In the genomic region with DNA sequence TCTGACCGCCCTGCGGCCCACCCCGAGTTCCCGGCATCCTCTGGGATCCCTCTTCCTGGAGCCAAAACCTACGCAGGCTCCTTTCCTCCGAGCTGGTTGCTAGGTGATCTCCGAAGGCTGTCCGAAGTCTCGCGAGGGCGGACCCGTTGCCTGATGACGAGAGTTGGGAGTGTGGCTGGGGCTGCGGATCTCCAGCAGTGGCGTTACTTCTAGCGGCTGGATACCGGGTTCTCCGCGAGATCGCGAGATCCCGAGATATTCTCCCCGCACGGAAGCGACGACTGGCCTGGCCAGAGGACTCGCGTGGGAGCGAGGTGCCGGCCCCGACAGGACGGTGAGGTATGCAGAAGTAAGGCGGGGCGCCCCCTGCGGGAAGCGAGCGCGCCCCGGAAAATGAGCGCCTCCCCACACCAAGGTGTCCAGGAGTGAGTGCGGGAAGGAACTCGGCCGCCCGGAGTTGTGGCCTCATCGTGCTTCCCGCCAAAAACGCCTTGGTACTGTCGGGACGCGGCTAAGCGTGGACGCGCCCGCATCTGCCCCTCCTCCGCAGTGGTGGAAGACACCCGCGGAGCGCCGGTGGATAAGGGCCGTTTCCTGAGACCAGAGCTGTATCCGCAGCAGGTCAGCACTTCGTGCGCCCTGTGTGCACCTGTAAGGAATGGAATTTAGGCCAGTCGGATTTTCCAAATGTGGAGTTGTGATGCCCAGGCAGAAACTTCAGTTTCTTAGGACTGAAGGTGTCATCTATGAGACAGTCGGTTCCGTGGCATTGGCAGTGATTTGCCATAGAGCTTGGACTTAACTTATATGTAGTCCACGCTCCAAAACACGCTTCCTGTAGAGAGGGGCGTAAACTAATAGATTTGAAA, we compare ENCODE assay signal across 8 cellular contexts. TPM values are rescaled to one million over a fixed set of nuclear protein-coding genes. Genes with fewer than 3 reads are reported as not detected.
DNase-seq lines count a peak whose midpoint lies in the region; ATAC-seq and TF ChIP-seq lines count a peak whose summit lies in the region.

A gene (plus strand): TSS at position 146 of the 869 bp plus-strand sequence. CDS start 1,426 bp downstream, outside the sequence.

- no peaks in the 10 kb centered on the region for H3K27me3 ChIP-seq in DND-41 (ENCODE audit: insufficient read depth, low read length, poor library complexity)
- no peaks in the 10 kb centered on the region for H3K27me3 ChIP-seq in KMS-11 (ENCODE audit: insufficient read depth, low read depth)
- H3K27me3 ChIP-seq in Panc1 (ENCODE audit: control insufficient read depth, insufficient read depth, low read length), result no peaks in the 10 kb centered on the region
- H3K27me3 ChIP-seq in fibroblast of lung (ENCODE audit: control insufficient read depth, insufficient read depth, low read length), result no peaks in the 10 kb centered on the region
- no peaks in the 10 kb centered on the region for H3K27me3 ChIP-seq in naive thymus-derived CD4-positive, alpha-beta T cell (ENCODE audit: control insufficient read depth in 2 of 2, insufficient read depth in 2 of 2, low read length in 2 of 2)

- no TSS peak for BruUV-seq in Panc1 (replicated peaks; lab: Mats Ljungman, UMichigan)

- H3K9me3 ChIP-seq in DND-41 (ENCODE audit: insufficient read depth, low read length, severe bottlenecking), result no peaks in the 10 kb centered on the region
- no peaks in the 10 kb centered on the region for H3K9me3 ChIP-seq in Panc1 (ENCODE audit: control insufficient read depth, insufficient read depth, low read depth, low read length)
- H3K9me3 ChIP-seq in fibroblast of lung (ENCODE audit: control insufficient read depth, insufficient read depth, low read depth, low read length), result no peaks in the 10 kb centered on the region
- H3K9me3 ChIP-seq in naive thymus-derived CD4-positive, alpha-beta T cell (ENCODE audit: control insufficient read depth in 2 of 3, low read length in 3 of 3), result no peaks in the 10 kb centered on the region

- H3K36me3 ChIP-seq in DND-41 (ENCODE audit: insufficient read depth, low read length) (peaks cover 17% of the 10 kb centered on the region; the same call in 1 of the 2 replicates), KMS-11 (ENCODE audit: insufficient read depth) (peaks cover 5% of the 10 kb centered on the region; the same call in 1 of the 2 replicates), Panc1 (ENCODE audit: control insufficient read depth, insufficient read depth, low read length) (peaks cover 7% of the 10 kb centered on the region; the same call in 1 of the 2 replicates), fibroblast of lung (ENCODE audit: control insufficient read depth, insufficient read depth, low read length) (no peaks in the 10 kb centered on the region)
- H3K36me3 ChIP-seq in naive thymus-derived CD4-positive, alpha-beta T cell (ENCODE audit: control insufficient read depth in 2 of 3, insufficient read depth in 3 of 3, low read length in 3 of 3), result peaks cover 0 to 8% (median 0%) of the 10 kb centered on the region in 3 experiments

- no peaks in the 10 kb centered on the region for H3K9me3 Mint-ChIP-seq in activated T-helper 1 cell treated with anti-CD3 and anti-CD28 coated beads, Interleukin-12 subunit alpha, Interleukin-12 subunit beta, Interleukin-2, Interleukin-4 antibody, amounts not matched to agents 30 ng/mL and 10 ng/mL and 1 ng/mL, durations not matched to agents 14 hours and 24 hours and 36 hours
- H3K9me3 Mint-ChIP-seq in naive thymus-derived CD4-positive, alpha-beta T cell, result no peaks in the 10 kb centered on the region
- no peaks in the 10 kb centered on the region for H3K9me3 Mint-ChIP-seq in stimulated activated naive B cell treated with anti-CD40 and anti-IgM and Interleukin-4, amounts not matched to agents 10 μg/mL and 1 μg/mL and 100 μg/mL, for 72 hours

- H4K20me1 ChIP-seq in DND-41 (ENCODE audit: insufficient read depth, low read length), result 0 out of 2 replicates have a peak, but pooled peaks cover 3% of the 10 kb centered on the region
- no peaks in the 10 kb centered on the region for H4K20me1 ChIP-seq in KMS-11 (ENCODE audit: insufficient read depth)
- no peaks in the 10 kb centered on the region for H4K20me1 ChIP-seq in fibroblast of lung (ENCODE audit: control insufficient read depth, extremely low read depth, insufficient read depth, low read length)

- H2AFZ ChIP-seq in DND-41 (ENCODE audit: low read depth, low read length), result peak within 1 kb of the TSS; percentile 92
- H2AFZ ChIP-seq in KMS-11 (ENCODE audit: low read depth), result peak within 1 kb of the TSS; percentile 77
- H2AFZ ChIP-seq in fibroblast of lung (ENCODE audit: low read length), result peak within 1 kb of the TSS; percentile 90

- intact Hi-C loops in Panc1 (cut with micrococcal nuclease; ENCODE audit: unreplicated experiment), result loop anchor here (2.0 kb wide), 1 partner anchor 184 kb away; a partner anchor contains a TSS
- intact Hi-C loops in activated T-helper 1 cell treated with anti-CD3 and anti-CD28 coated beads, Interleukin-12 subunit alpha, Interleukin-12 subunit beta, Interleukin-2, Interleukin-4 antibody, amounts not matched to agents 30 ng/mL and 10 ng/mL and 1 ng/mL, durations not matched to agents 14 hours and 24 hours and 36 hours (cut with micrococcal nuclease), result loop anchor here (1.0 to 5.0 kb wide), 7 partner anchors 162 to 670 kb away; a partner anchor contains a TSS
- intact Hi-C loops in naive thymus-derived CD4-positive, alpha-beta T cell (cut with micrococcal nuclease), result loop anchor here (1.0 to 10.0 kb wide), 18 partner anchors 9 to 1904 kb away; a partner anchor contains a TSS

- DNase-seq in DND-41 (peak; percentile 95), Panc1 (ENCODE audit: low read depth, low spot score) (peak; percentile 91), fibroblast of lung (ENCODE audit: low read depth in 2 of 2) (peak; percentile 94 to 96)
- DNase-seq in activated T-helper 1 cell treated with anti-CD3 and anti-CD28 coated beads, Interleukin-12 subunit alpha, Interleukin-12 subunit beta, Interleukin-2, Interleukin-4 antibody, amounts not matched to agents 30 ng/mL and 10 ng/mL and 1 ng/mL, durations not matched to agents 14 hours and 24 hours and 36 hours (ENCODE audit: low spot score), result peak; percentile 87
- DNase-seq in naive thymus-derived CD4-positive, alpha-beta T cell, result peak; percentile 80 to 92 (median 89)
- DNase-seq in stimulated activated naive B cell treated with anti-CD40 and anti-IgM and Interleukin-4, amounts not matched to agents 10 μg/mL and 1 μg/mL and 100 μg/mL, for 72 hours, result peak; percentile 96

- H3K4me2 ChIP-seq in DND-41 (ENCODE audit: insufficient read depth, low read length), result peak within 1 kb of the TSS; percentile 87
- H3K4me2 ChIP-seq in KMS-11, result peak within 1 kb of the TSS; percentile 74
- H3K4me2 ChIP-seq in fibroblast of lung (ENCODE audit: extremely low read depth, insufficient read depth, low read length), result peak within 1 kb of the TSS; percentile 90

- POLR2A ChIA-PET in Panc1 (lab: Charles Lee), result no interaction called here
- POLR2A ChIA-PET in naive thymus-derived CD4-positive, alpha-beta T cell (lab: Charles Lee), result interaction anchor here (0.7 to 4.6 kb wide), 13 partner anchors 9 to 352 kb away, joined by 3 to 59 read pairs (median 7); a partner anchor contains a TSS

- H3K27ac ChIP-seq in DND-41 (ENCODE audit: low read length), result peak within 1 kb of the TSS; percentile 80
- H3K27ac ChIP-seq in KMS-11, result peak within 1 kb of the TSS; percentile 85
- peak within 1 kb of the TSS; percentile 89 for H3K27ac ChIP-seq in Panc1 (ENCODE audit: low read length)
- peak within 1 kb of the TSS; percentile 89 for H3K27ac ChIP-seq in fibroblast of lung (ENCODE audit: insufficient read depth, low read length)
- H3K27ac ChIP-seq in naive thymus-derived CD4-positive, alpha-beta T cell (ENCODE audit: low read depth, low read length), result peak within 1 kb of the TSS; percentile 96

- peak within 1 kb of the TSS; percentile 97 for H3K4me3 Mint-ChIP-seq in activated T-helper 1 cell treated with anti-CD3 and anti-CD28 coated beads, Interleukin-12 subunit alpha, Interleukin-12 subunit beta, Interleukin-2, Interleukin-4 antibody, amounts not matched to agents 30 ng/mL and 10 ng/mL and 1 ng/mL, durations not matched to agents 14 hours and 24 hours and 36 hours
- H3K4me3 Mint-ChIP-seq in naive thymus-derived CD4-positive, alpha-beta T cell, result peak within 1 kb of the TSS; percentile 93 to 100 (median 98)
- H3K4me3 Mint-ChIP-seq in stimulated activated naive B cell treated with anti-CD40 and anti-IgM and Interleukin-4, amounts not matched to agents 10 μg/mL and 1 μg/mL and 100 μg/mL, for 72 hours, result peak within 1 kb of the TSS; percentile 98 to 100

- H3K4me1 ChIP-seq in DND-41 (ENCODE audit: insufficient read depth, low read length) (peaks cover 27% of the 10 kb centered on the region), KMS-11 (ENCODE audit: low read depth, poor library complexity, severe bottlenecking) (peaks cover 43% of the 10 kb centered on the region), Panc1 (ENCODE audit: control insufficient read depth, insufficient read depth, low read length) (peaks cover 14% of the 10 kb centered on the region), fibroblast of lung (ENCODE audit: control insufficient read depth, extremely low read depth, insufficient read depth, low read length) (peaks cover 2% of the 10 kb centered on the region)
- no peaks in the 10 kb centered on the region for H3K4me1 ChIP-seq in naive thymus-derived CD4-positive, alpha-beta T cell (ENCODE audit: control insufficient read depth in 2 of 2, insufficient read depth in 2 of 2, low read length in 2 of 2)

- peak; percentile 97 for ATAC-seq in DND-41 (ENCODE audit: insufficient read depth, low read depth)
- ATAC-seq in GM21737 (IDR thresholded peaks at IDR 0.05; ENCODE audit: unreplicated experiment), result peak; percentile 93
- ATAC-seq in Panc1, result peak; percentile 100
- peak; percentile 94 for ATAC-seq in naive thymus-derived CD4-positive, alpha-beta T cell
- peak; percentile 96 to 97 for ATAC-seq in stimulated activated naive B cell treated with anti-CD40 and anti-IgM and Interleukin-4, amounts not matched to agents 10 μg/mL and 1 μg/mL and 100 μg/mL, for 72 hours (replicated peaks)

- no peaks in the 10 kb centered on the region for H3K27me3 Mint-ChIP-seq in activated T-helper 1 cell treated with anti-CD3 and anti-CD28 coated beads, Interleukin-12 subunit alpha, Interleukin-12 subunit beta, Interleukin-2, Interleukin-4 antibody, amounts not matched to agents 30 ng/mL and 10 ng/mL and 1 ng/mL, durations not matched to agents 14 hours and 24 hours and 36 hours (ENCODE audit: insufficient read depth)
- no peaks in the 10 kb centered on the region for H3K27me3 Mint-ChIP-seq in naive thymus-derived CD4-positive, alpha-beta T cell
- H3K27me3 Mint-ChIP-seq in stimulated activated naive B cell treated with anti-CD40 and anti-IgM and Interleukin-4, amounts not matched to agents 10 μg/mL and 1 μg/mL and 100 μg/mL, for 72 hours, result no peaks in the 10 kb centered on the region

- H3K9ac ChIP-seq in DND-41 (ENCODE audit: low read depth, low read length) (peak within 1 kb of the TSS; percentile 79), KMS-11 (peak within 1 kb of the TSS; percentile 91), fibroblast of lung (ENCODE audit: insufficient read depth, low read length) (peak within 1 kb of the TSS; percentile 83)

- in situ Hi-C loops in Panc1 (cut with HindIII; ENCODE audit: low pct_unique_long_range_greater_than_20kb, low sequenced_read_pairs), result no loop called here

- peaks cover 48% of the 10 kb centered on the region for H3K4me1 Mint-ChIP-seq in activated T-helper 1 cell treated with anti-CD3 and anti-CD28 coated beads, Interleukin-12 subunit alpha, Interleukin-12 subunit beta, Interleukin-2, Interleukin-4 antibody, amounts not matched to agents 30 ng/mL and 10 ng/mL and 1 ng/mL, durations not matched to agents 14 hours and 24 hours and 36 hours (ENCODE audit: low read depth)
- H3K4me1 Mint-ChIP-seq in naive thymus-derived CD4-positive, alpha-beta T cell, result peaks cover 20 to 60% (median 52%) of the 10 kb centered on the region in 7 donors
- peaks cover 17 to 20% of the 10 kb centered on the region in 2 donors for H3K4me1 Mint-ChIP-seq in stimulated activated naive B cell treated with anti-CD40 and anti-IgM and Interleukin-4, amounts not matched to agents 10 μg/mL and 1 μg/mL and 100 μg/mL, for 72 hours

- peaks cover 9% of the 10 kb centered on the region for H3K36me3 Mint-ChIP-seq in activated T-helper 1 cell treated with anti-CD3 and anti-CD28 coated beads, Interleukin-12 subunit alpha, Interleukin-12 subunit beta, Interleukin-2, Interleukin-4 antibody, amounts not matched to agents 30 ng/mL and 10 ng/mL and 1 ng/mL, durations not matched to agents 14 hours and 24 hours and 36 hours (ENCODE audit: low read depth)
- H3K36me3 Mint-ChIP-seq in naive thymus-derived CD4-positive, alpha-beta T cell, result peaks cover 0 to 18% (median 0%) of the 10 kb centered on the region in 5 donors
- peaks cover 16 to 20% of the 10 kb centered on the region in 2 donors for H3K36me3 Mint-ChIP-seq in stimulated activated naive B cell treated with anti-CD40 and anti-IgM and Interleukin-4, amounts not matched to agents 10 μg/mL and 1 μg/mL and 100 μg/mL, for 72 hours

- peak within 1 kb of the TSS; percentile 75 to 79 for H3K4me3 ChIP-seq in DND-41 (ENCODE audit: low read depth in 1 of 2, low read length in 2 of 2)
- peak within 1 kb of the TSS; percentile 63 for H3K4me3 ChIP-seq in KMS-11 (IDR thresholded peaks at IDR 0.05; ENCODE audit: insufficient read depth, low read depth, low read length)
- H3K4me3 ChIP-seq in Panc1 (ENCODE audit: low read depth in 2 of 2, low read length in 2 of 2), result peak within 1 kb of the TSS; percentile 97 to 99
- peak within 1 kb of the TSS; percentile 86 to 94 (median 91) for H3K4me3 ChIP-seq in fibroblast of lung (replicated peaks in 1 of 4; ENCODE audit: control extremely low read depth in 1 of 4, insufficient read depth in 1 of 4, low read depth in 3 of 4, low read length in 4 of 4)
- peak within 1 kb of the TSS; percentile 92 for H3K4me3 ChIP-seq in naive thymus-derived CD4-positive, alpha-beta T cell (ENCODE audit: low read length)

- H3K79me2 ChIP-seq in DND-41 (ENCODE audit: insufficient read depth, low read length), result peaks cover 25% of the 10 kb centered on the region
- H3K79me2 ChIP-seq in KMS-11 (ENCODE audit: insufficient read depth, low read depth), result peaks cover 42% of the 10 kb centered on the region
- H3K79me2 ChIP-seq in fibroblast of lung (ENCODE audit: control insufficient read depth, insufficient read depth, low read length), result peaks cover 4% of the 10 kb centered on the region

- TF ChIP-seq CTCF in DND-41 (IDR thresholded peaks at IDR 0.05; ENCODE audit: borderline replicate concordance, extremely low read depth, low read length, poor library complexity, severe bottlenecking) (peak; percentile 65), KMS-11 (conservative IDR thresholded peaks at IDR 0.05; ENCODE audit: low read depth, low read length) (peak; percentile 86), Panc1 (IDR thresholded peaks at IDR 0.05) (peak; percentile 90), fibroblast of lung (conservative IDR thresholded peaks at IDR 0.05 in 1 of 2, IDR thresholded peaks at IDR 0.05 in 1 of 2; ENCODE audit: low read depth in 1 of 2, low read length in 2 of 2) (peak; percentile 60 to 63)

- CTCF ChIA-PET in Panc1 (lab: Charles Lee), result interaction anchor here (0.6 kb wide), 2 partner anchors 40 to 432 kb away, joined by 3 read pairs; no protein-coding TSS in a partner anchor
- CTCF ChIA-PET in naive thymus-derived CD4-positive, alpha-beta T cell (lab: Charles Lee), result interaction anchor here (0.6 to 4.8 kb wide), 19 partner anchors 8 to 356 kb away, joined by 3 to 31 read pairs (median 4); a partner anchor contains a TSS

- H3K27ac Mint-ChIP-seq in activated T-helper 1 cell treated with anti-CD3 and anti-CD28 coated beads, Interleukin-12 subunit alpha, Interleukin-12 subunit beta, Interleukin-2, Interleukin-4 antibody, amounts not matched to agents 30 ng/mL and 10 ng/mL and 1 ng/mL, durations not matched to agents 14 hours and 24 hours and 36 hours, result peak within 1 kb of the TSS; percentile 86
- H3K27ac Mint-ChIP-seq in naive thymus-derived CD4-positive, alpha-beta T cell, result peak within 1 kb of the TSS; percentile 97 to 100 (median 99)
- peak within 1 kb of the TSS; percentile 99 for H3K27ac Mint-ChIP-seq in stimulated activated naive B cell treated with anti-CD40 and anti-IgM and Interleukin-4, amounts not matched to agents 10 μg/mL and 1 μg/mL and 100 μg/mL, for 72 hours

RNA-seq across cellular contexts. Expression of the gene that starts here (rescaled TPM):
- total RNA-seq in Panc1 (2021; ENCODE audit: unreplicated experiment) (2.5 TPM), fibroblast of lung (1.3 TPM in 2 replicates)
- polyA plus RNA-seq in Panc1 (2012; ENCODE audit: insufficient read length), result 0.90 TPM
- 1.5 and 1.9 TPM in 2 replicates for total RNA-seq in activated T-helper 1 cell treated with anti-CD3 and anti-CD28 coated beads, Interleukin-12 subunit alpha, Interleukin-12 subunit beta, Interleukin-2, Interleukin-4 antibody, amounts not matched to agents 30 ng/mL and 10 ng/mL and 1 ng/mL, durations not matched to agents 14 hours and 24 hours and 36 hours
- 0.56 and 0.78 TPM in 2 replicates for polyA plus RNA-seq in fibroblast of lung
- polyA plus RNA-seq in fibroblast of lung (2012), result 0.39 and 0.55 TPM in 2 replicates
- not detected in 2 replicates for polyA minus RNA-seq in fibroblast of lung (ENCODE audit: low replicate concordance)
- total RNA-seq in naive thymus-derived CD4-positive, alpha-beta T cell, result 1 to 10 TPM; 2.1 to 6.6 (median 3.8) TPM
- polyA plus RNA-seq in naive thymus-derived CD4-positive, alpha-beta T cell, result under 1 TPM; 0.51 to 0.54 TPM

Comparison
In these comparisons a context has a peak if more than half of its experiments do, and no peak if none do; other contexts are left out.
1. Peak in every context shown above with its lines: DNase-seq, ATAC-seq, H3K4me3 ChIP-seq and H3K27ac ChIP-seq.